Comparison of ENCODE assay signal across 24 cellular contexts in the genomic region with DNA sequence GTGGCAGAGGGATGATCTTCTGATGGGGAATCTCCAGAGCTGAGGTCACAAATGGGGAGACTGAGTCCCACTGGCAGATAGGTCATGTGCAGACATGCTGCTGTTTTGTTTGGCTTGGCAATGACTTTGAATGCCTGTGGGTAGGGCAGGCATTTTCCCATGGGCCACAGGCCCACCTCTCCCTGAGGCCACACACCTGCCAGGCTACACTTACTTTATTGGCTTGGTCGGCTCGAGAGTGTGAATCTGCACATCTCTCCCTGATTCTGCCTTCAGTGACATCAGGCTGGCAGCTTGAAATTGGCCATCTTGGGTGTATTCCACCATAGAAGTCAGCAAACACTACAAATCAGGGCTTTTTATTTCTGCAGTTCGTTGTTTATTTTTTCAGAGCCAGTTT.
"Had no signal": no experiment of that assay in that cellular context is flagged by ENCODE, and none has a peak within 500 bp of the region (broad histone marks: within the 10 kb centered on the region; RNA-seq: fewer than 3 reads in every experiment).

No MANE protein-coding gene starts in this region.

- DNase-seq: activated CD4-positive, alpha-beta T cell treated with anti-CD3 and anti-CD28 coated beads for 48 hours; activated CD4-positive, alpha-beta T cell treated with anti-CD3 and anti-CD28 coated beads, Interleukin-2, amount 50 U/mL, for 4 hours; activated CD4-positive, CD25-positive, alpha-beta regulatory T cell treated with anti-CD3 and anti-CD28 coated beads, Interleukin-2, amount 50 U/mL, for 72 hours; activated CD8-positive, alpha-beta memory T cell treated with anti-CD3 and anti-CD28 coated beads, Interleukin-2, amount 50 U/mL, for 48 hours; activated CD8-positive, alpha-beta T cell treated with anti-CD3 and anti-CD28 coated beads, Interleukin-2, amount 10 ng/mL, durations not matched to agents 7 days and 5 days; activated naive CD4-positive, alpha-beta T cell treated with anti-CD3 and anti-CD28 coated beads, Interleukin-2, amount 50 U/mL, for 16 hours; activated naive CD8-positive, alpha-beta T cell treated with anti-CD3 and anti-CD28 coated beads, Interleukin-2, amount 10 ng/mL, durations not matched to agents 7 days and 5 days; activated T-cell treated with anti-CD3 and anti-CD28 coated beads, Interleukin-2, amount 50 U/mL, for 1 hour; adrenal gland; anterior cingulate cortex; body of pancreas; Karpas-422; NCI-H1048; NCI-H146; NCI-H1930; NCI-H2171; NCI-H2227 treated with DMSO at 0.1 percent for 48 hours; NCI-H510A; NCI-H526 treated with DMSO at 0.1 percent for 48 hours; NCI-H82; SIG-M5; T-helper 17 cell; T-helper 9 cell had no signal

- H3K36me3 ChIP-seq: adrenal gland had no signal

- H3K27me3 ChIP-seq: adrenal gland, body of pancreas had no signal

- H3K9me3 ChIP-seq: adrenal gland, body of pancreas had no signal

- ATAC-seq: activated CD8-positive, alpha-beta T cell treated with anti-CD3 and anti-CD28 coated beads, Interleukin-2, amount 10 ng/mL, durations not matched to agents 7 days and 5 days; body of pancreas; T-helper 17 cell; WTC11 had no signal

- H3K4me3 ChIP-seq: adrenal gland, body of pancreas had no signal

- H3K4me1 ChIP-seq: body of pancreas had no signal

- H3K27ac ChIP-seq: adrenal gland, body of pancreas had no signal
